Comparison of ENCODE assay signal across 18 cellular contexts in the genomic region with DNA sequence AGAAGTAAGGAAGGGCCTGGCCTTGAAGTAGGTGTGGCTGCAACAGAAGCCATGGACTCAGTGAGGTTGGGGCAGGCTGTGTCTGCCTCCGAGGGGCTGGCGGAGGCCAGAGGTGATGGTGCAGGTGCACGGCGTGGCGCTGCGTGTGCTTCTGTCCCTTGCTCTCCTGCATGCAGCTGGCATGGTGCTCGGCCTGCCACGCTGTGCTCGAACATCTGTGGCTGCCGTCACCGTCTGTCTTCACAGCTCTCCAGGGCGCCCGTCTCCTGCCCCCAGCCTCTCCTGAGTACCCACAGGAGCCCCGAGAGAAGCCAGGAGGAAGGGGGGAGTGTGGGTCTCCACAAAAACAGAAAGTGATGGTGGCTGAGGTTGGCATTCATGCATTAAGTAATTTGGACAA.
A peak's percentile ranks its signal among the peaks of the same experiment; 100 is the strongest.
DNase-seq lines count a peak whose midpoint lies in the region; ATAC-seq and TF ChIP-seq lines count a peak whose summit lies in the region.
"Had no signal": no experiment of that assay in that cellular context is flagged by ENCODE, and none has a peak within 500 bp of the region (broad histone marks: within the 10 kb centered on the region; RNA-seq: fewer than 3 reads in every experiment).

No MANE protein-coding gene starts in this region.

- no peak overlapping the region for H2BK120ac ChIP-seq in neuronal stem cell (ENCODE audit: low read depth, low read length)

- ATAC-seq in SK-N-SH treated with all-trans-retinoic acid at 6 μM for 48 hours = no peak
- no peak for ATAC-seq in activated B cell treated with CpG ODN at 0.5 μM for 24 hours (ENCODE audit: low read depth)
- no peak for ATAC-seq in HG02970 (IDR thresholded peaks at IDR 0.05; ENCODE audit: low FRiP score, unreplicated experiment)
- ATAC-seq: K562 had no signal

- H3K27ac Mint-ChIP-seq in activated B cell treated with CpG ODN at 0.5 μM for 24 hours (no peak overlapping the region), type B pancreatic cell (no peak overlapping the region)

- peak overlapping the region; percentile 33 for H3K18ac ChIP-seq in neuronal stem cell (ENCODE audit: low read length)

- H2BK15ac ChIP-seq in neuronal stem cell (ENCODE audit: low read length) = no peak overlapping the region

- TF ChIP-seq CTCF in SK-N-SH (IDR thresholded peaks at IDR 0.05) = no peak
- TF ChIP-seq CTCF in activated B cell treated with CpG ODN at 0.5 μM for 24 hours (IDR thresholded peaks at IDR 0.05) = no peak
- TF ChIP-seq CTCF in type B pancreatic cell (conservative IDR thresholded peaks at IDR 0.05) = no peak

- CTCF ChIA-PET in SK-N-SH (lab: Yijun Ruan, JAX) (no interaction called here), activated B cell treated with CpG ODN at 0.5 μM for 24 hours (lab: Charles Lee) (no interaction called here)

- H2BK5ac ChIP-seq in neuronal stem cell (ENCODE audit: low read length) = no peak overlapping the region

- DNase-seq in SK-N-SH (peak; percentile 7), activated B cell treated with CpG ODN at 0.5 μM for 24 hours (peak; percentile 5), neuronal stem cell (ENCODE audit: low spot score) (no peak), type B pancreatic cell (ENCODE audit: extremely low spot score, unreplicated experiment) (peak; percentile 51), SHP77 treated with DMSO at 0.1 percent for 48 hours (lab: John Stamatoyannopoulos, UW) (no peak), NCI-H748 (lab: John Stamatoyannopoulos, UW; ENCODE audit: unreplicated experiment) (no peak)
- DNase-seq: GM23248; NCI-H1092 treated with DMSO at 0.1 percent for 48 hours; NCI-H146; NCI-H2081; NCI-H2171 treated with DMSO at 0.1 percent for 48 hours; NCI-H446; NK-92 treated with Interleukin-12 subunit alpha and Interleukin-12 subunit beta, amount 100 ng/mL, for 24 hours; SHP77 had no signal

- H3K4me1 Mint-ChIP-seq in activated B cell treated with CpG ODN at 0.5 μM for 24 hours (no peaks in the 10 kb centered on the region), type B pancreatic cell (ENCODE audit: unreplicated experiment) (no peaks in the 10 kb centered on the region)

- H3K36me3 ChIP-seq in SK-N-SH (replicated peaks in 1 of 2; ENCODE audit: control insufficient read depth in 1 of 2, insufficient read depth in 2 of 2, low read length in 1 of 2) (no peaks in the 10 kb centered on the region), neuronal stem cell (replicated peaks in 1 of 2; ENCODE audit: control insufficient read depth in 2 of 2, insufficient read depth in 2 of 2, low read length in 2 of 2) (no peaks in the 10 kb centered on the region)

- no peak overlapping the region for H3K27ac ChIP-seq in SK-N-SH (ENCODE audit: low read depth in 2 of 2, low read length in 1 of 2)
- no peak overlapping the region for H3K27ac ChIP-seq in neuronal stem cell (replicated peaks; ENCODE audit: low read length)
- H3K27ac ChIP-seq: 22Rv1, GM23248 had no signal

- no peak overlapping the region for H3K9ac ChIP-seq in SK-N-SH
- no peak overlapping the region for H3K9ac ChIP-seq in neuronal stem cell (ENCODE audit: low read depth, low read length, poor library complexity)
- H3K9ac ChIP-seq: GM23248 had no signal

- POLR2A ChIA-PET in SK-N-SH (lab: Yijun Ruan, JAX) = no interaction called here
- POLR2A ChIA-PET in activated B cell treated with CpG ODN at 0.5 μM for 24 hours (lab: Charles Lee) = no interaction called here

- TF ChIP-seq RAD21 in SK-N-SH (IDR thresholded peaks at IDR 0.05; ENCODE audit: low read length) = no peak

- H3K36me3 Mint-ChIP-seq in activated B cell treated with CpG ODN at 0.5 μM for 24 hours (ENCODE audit: low read depth) (no peaks in the 10 kb centered on the region), type B pancreatic cell (no peaks in the 10 kb centered on the region)

- H3K27me3 Mint-ChIP-seq in activated B cell treated with CpG ODN at 0.5 μM for 24 hours (peaks cover 13% of the 10 kb centered on the region), type B pancreatic cell (peaks cover 3% of the 10 kb centered on the region)

- no peaks in the 10 kb centered on the region for H3K79me1 ChIP-seq in neuronal stem cell (ENCODE audit: low read depth, low read length)

- H4K8ac ChIP-seq in neuronal stem cell (ENCODE audit: low read depth, low read length) = no peak overlapping the region

- TF ChIP-seq EP300 in SK-N-SH (IDR thresholded peaks at IDR 0.05; ENCODE audit: borderline replicate concordance in 1 of 2, low read depth in 1 of 2, low read length in 1 of 2) = no peak

- no peak overlapping the region for H3K23ac ChIP-seq in neuronal stem cell (ENCODE audit: low read depth, low read length, poor library complexity)

- H3K4me2 ChIP-seq in SK-N-SH (no peak overlapping the region), neuronal stem cell (ENCODE audit: insufficient read depth, low read length, poor library complexity, severe bottlenecking) (no peak overlapping the region)

- no peak overlapping the region for H3K4me3 ChIP-seq in SK-N-SH (ENCODE audit: low read depth in 2 of 2, low read length in 1 of 2)
- H3K4me3 ChIP-seq in neuronal stem cell (ENCODE audit: low read length in 2 of 2) = no peak overlapping the region
- H3K4me3 ChIP-seq: GM23248, K562 had no signal

- H3K79me2 ChIP-seq in SK-N-SH (ENCODE audit: insufficient read depth) = no peaks in the 10 kb centered on the region

- H3K27me3 ChIP-seq in SK-N-SH (ENCODE audit: insufficient read depth) = no peaks in the 10 kb centered on the region
- no peaks in the 10 kb centered on the region for H3K27me3 ChIP-seq in neuronal stem cell (ENCODE audit: control insufficient read depth in 3 of 3, insufficient read depth in 3 of 3, low read depth in 1 of 3, low read length in 3 of 3)

- no peak overlapping the region for H3K4ac ChIP-seq in neuronal stem cell (ENCODE audit: low read length)

- H3K4me1 ChIP-seq in SK-N-SH (ENCODE audit: control insufficient read depth in 1 of 2, insufficient read depth in 2 of 2, low read depth in 1 of 2, low read length in 1 of 2) (peaks cover 0 to 18% of the 10 kb centered on the region in 2 experiments; a peak in 2 of 4 replicates), neuronal stem cell (ENCODE audit: control insufficient read depth in 2 of 2, insufficient read depth in 1 of 2, low read depth in 1 of 2, low read length in 2 of 2) (peaks cover 4 to 15% of the 10 kb centered on the region in 2 donors)

- H3K4me3 Mint-ChIP-seq in activated B cell treated with CpG ODN at 0.5 μM for 24 hours (no peak overlapping the region), type B pancreatic cell (no peak overlapping the region)

- H2BK12ac ChIP-seq in neuronal stem cell (ENCODE audit: low read length) = no peak overlapping the region

- 65% methylated on average over 8 of the region's 14 CpGs for WGBS in SK-N-SH (ENCODE audit: low lambda C conversion rate)
- WGBS in neuronal stem cell (ENCODE audit: extremely low coverage in 2 of 2, insufficient read length in 2 of 2, insufficient replicate concordance in 1 of 2), 2 donors = no CpG with 5 or more reads among the region's 14 CpGs

- H3K9me2 ChIP-seq in SK-N-SH = no peaks in the 10 kb centered on the region

- no peaks in the 10 kb centered on the region for H4K20me1 ChIP-seq in SK-N-SH (ENCODE audit: insufficient read depth)

- H3K9me3 Mint-ChIP-seq in activated B cell treated with CpG ODN at 0.5 μM for 24 hours (no peaks in the 10 kb centered on the region), type B pancreatic cell (no peaks in the 10 kb centered on the region)

- H4K91ac ChIP-seq in neuronal stem cell (ENCODE audit: low read depth, low read length, poor library complexity) = no peak overlapping the region

- H3K9me3 ChIP-seq in SK-N-SH = no peaks in the 10 kb centered on the region
- peaks cover 0 to 10% of the 10 kb centered on the region in 2 donors for H3K9me3 ChIP-seq in neuronal stem cell (replicated peaks in 1 of 2; ENCODE audit: control insufficient read depth in 2 of 2, insufficient read depth in 1 of 2, low read depth in 1 of 2, low read length in 2 of 2)

- intact Hi-C loops in activated B cell treated with CpG ODN at 0.5 μM for 24 hours (cut with micrococcal nuclease) = no loop called here

- H3K14ac ChIP-seq in neuronal stem cell (ENCODE audit: low read length) = peak overlapping the region; percentile 6

- no peaks in the 10 kb centered on the region for H3F3A ChIP-seq in SK-N-SH (replicated peaks; ENCODE audit: insufficient read depth)

- H2AFZ ChIP-seq in SK-N-SH (ENCODE audit: low read depth) (no peak overlapping the region), neuronal stem cell (ENCODE audit: low read length) (no peak overlapping the region)
- H2AFZ ChIP-seq: GM23248 had no signal

- H2AK5ac ChIP-seq in neuronal stem cell (ENCODE audit: low read depth, low read length) = no peak overlapping the region

TF ChIP-seq in SK-N-SH, 30 proteins besides CTCF, POLR2A, EP300 and RAD21 (continues in another document):
- no peak for TF ChIP-seq GABPA (IDR thresholded peaks at IDR 0.05; ENCODE audit: low read depth)

TF ChIP-seq in SK-N-SH treated with all-trans-retinoic acid at 6 μM for 48 hours, 23 proteins besides CTCF, POLR2A, EP300 and RAD21 (continues in another document):
- TF ChIP-seq BACH2 (CRISPR knock-in tag; IDR thresholded peaks at IDR 0.05; ENCODE audit: borderline replicate concordance) (no peak), PPARA (CRISPR knock-in tag; IDR thresholded peaks at IDR 0.05; ENCODE audit: borderline replicate concordance) (no peak), ZFP3 (CRISPR knock-in tag; IDR thresholded peaks at IDR 0.05) (no peak), ZNF565 (CRISPR knock-in tag; conservative IDR thresholded peaks at IDR 0.05; ENCODE audit: low read depth) (no peak), ZNF70 (CRISPR knock-in tag; IDR thresholded peaks at IDR 0.05) (no peak), ZC3H10 (CRISPR knock-in tag; IDR thresholded peaks at IDR 0.05) (no peak)
- TF ChIP-seq, protein P1, sequence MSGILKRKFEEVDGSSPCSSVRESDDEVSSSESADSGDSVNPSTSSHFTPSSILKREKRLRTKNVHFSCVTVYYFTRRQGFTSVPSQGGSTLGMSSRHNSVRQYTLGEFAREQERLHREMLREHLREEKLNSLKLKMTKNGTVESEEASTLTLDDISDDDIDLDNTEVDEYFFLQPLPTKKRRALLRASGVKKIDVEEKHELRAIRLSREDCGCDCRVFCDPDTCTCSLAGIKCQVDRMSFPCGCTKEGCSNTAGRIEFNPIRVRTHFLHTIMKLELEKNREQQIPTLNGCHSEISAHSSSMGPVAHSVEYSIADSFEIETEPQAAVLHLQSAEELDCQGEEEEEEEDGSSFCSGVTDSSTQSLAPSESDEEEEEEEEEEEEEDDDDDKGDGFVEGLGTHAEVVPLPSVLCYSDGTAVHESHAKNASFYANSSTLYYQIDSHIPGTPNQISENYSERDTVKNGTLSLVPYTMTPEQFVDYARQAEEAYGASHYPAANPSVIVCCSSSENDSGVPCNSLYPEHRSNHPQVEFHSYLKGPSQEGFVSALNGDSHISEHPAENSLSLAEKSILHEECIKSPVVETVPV (CRISPR knock-in tag; IDR thresholded peaks at IDR 0.05) = no peak

Comparison
In these comparisons a context has a peak if more than half of its experiments do, and no peak if none do; other contexts are left out.
1. DNase-seq: peak in SK-N-SH (single experiment), activated B cell treated with CpG ODN at 0.5 μM for 24 hours (single experiment) and type B pancreatic cell (single experiment); none in neuronal stem cell (single experiment), SHP77 treated with DMSO at 0.1 percent for 48 hours (single experiment) and NCI-H748 (single experiment).